ENCODE assay signal across 16 cellular contexts in genomic region chr11:128406365-128406706, GRCh38.
DNase-seq lines count a peak whose midpoint lies in the region; ATAC-seq and TF ChIP-seq lines count a peak whose summit lies in the region.
"Had no signal": no experiment of that assay in that cellular context is flagged by ENCODE, and none has a peak within 500 bp of the region (broad histone marks: within the 10 kb centered on the region; RNA-seq: fewer than 3 reads in every experiment).

No MANE protein-coding gene starts in this region.

- no peak overlapping the region for H2BK15ac ChIP-seq in mesendoderm (replicated peaks; ENCODE audit: low read depth)

- no peak overlapping the region for H3K56ac ChIP-seq in mesendoderm (ENCODE audit: low read length)

- no peak overlapping the region for H2BK120ac ChIP-seq in mesendoderm (ENCODE audit: low read depth, low read length)

- H2AK5ac ChIP-seq in mesendoderm (ENCODE audit: low read length), result no peak overlapping the region

- DNase-seq in GM12865 (ENCODE audit: low read depth) (peak; percentile 32), mesendoderm (peak; percentile 68), SHP77 treated with DMSO at 0.1 percent for 48 hours (lab: John Stamatoyannopoulos, UW) (no peak), T-cell (no peak)
- DNase-seq in NK-92 treated with Interleukin-12 subunit alpha and Interleukin-12 subunit beta, amount 100 ng/mL, for 24 hours (lab: John Stamatoyannopoulos, UW), result no peak
- DNase-seq in stimulated activated effector memory CD8-positive, alpha-beta T cell treated with anti-CD3 and anti-CD28 coated beads, Interleukin-12 subunit alpha, Interleukin-12 subunit beta, amount 100 ng/mL, for 72 hours (ENCODE audit: low spot score in 2 of 2), result no peak
- DNase-seq: activated naive CD4-positive, alpha-beta T cell treated with anti-CD3 and anti-CD28 coated beads, Interleukin-2, amount 10 ng/mL, durations not matched to agents 7 days and 5 days; AML-193; DND-41; NCI-H2107; tibial artery; WERI-Rb-1 had no signal

- CTCF ChIA-PET in T-cell (lab: Charles Lee), result interaction anchor here in 1 of 2 donors (1.7 kb wide), 1 partner anchor 11 kb away, joined by 3 read pairs; no protein-coding TSS in a partner anchor

- H3K79me1 ChIP-seq in mesendoderm (ENCODE audit: low read length), result no peaks in the 10 kb centered on the region

- no peaks in the 10 kb centered on the region for H3K36me3 ChIP-seq in KMS-11 (ENCODE audit: insufficient read depth)
- no peaks in the 10 kb centered on the region for H3K36me3 ChIP-seq in mesendoderm (ENCODE audit: control insufficient read depth, insufficient read depth, low read length)
- H3K36me3 ChIP-seq: tibial artery, WERI-Rb-1 had no signal

- no peaks in the 10 kb centered on the region for H3K36me3 Mint-ChIP-seq in stimulated activated effector memory CD8-positive, alpha-beta T cell treated with anti-CD3 and anti-CD28 coated beads, Interleukin-12 subunit alpha, Interleukin-12 subunit beta, amount 100 ng/mL, for 72 hours
- no peaks in the 10 kb centered on the region for H3K36me3 Mint-ChIP-seq in T-cell
- H3K36me3 Mint-ChIP-seq: activated naive CD4-positive, alpha-beta T cell treated with anti-CD3 and anti-CD28 coated beads, Interleukin-2, amount 10 ng/mL, durations not matched to agents 7 days and 5 days had no signal

- H3K18ac ChIP-seq in mesendoderm (ENCODE audit: low read length), result no peak overlapping the region

- H3K27me3 ChIP-seq in KMS-11 (ENCODE audit: insufficient read depth, low read depth) (no peaks in the 10 kb centered on the region), mesendoderm (ENCODE audit: insufficient read depth, low read length, poor library complexity) (no peaks in the 10 kb centered on the region)
- H3K27me3 ChIP-seq: tibial artery had no signal

- H3K4me1 ChIP-seq in KMS-11 (ENCODE audit: low read depth, poor library complexity, severe bottlenecking), result peaks cover 96% of the 10 kb centered on the region
- H3K4me1 ChIP-seq in mesendoderm (ENCODE audit: control insufficient read depth, low read depth, low read length), result no peaks in the 10 kb centered on the region

- H3K4me3 Mint-ChIP-seq in stimulated activated effector memory CD8-positive, alpha-beta T cell treated with anti-CD3 and anti-CD28 coated beads, Interleukin-12 subunit alpha, Interleukin-12 subunit beta, amount 100 ng/mL, for 72 hours, result no peak overlapping the region
- H3K4me3 Mint-ChIP-seq in T-cell, result no peak overlapping the region
- H3K4me3 Mint-ChIP-seq: activated naive CD4-positive, alpha-beta T cell treated with anti-CD3 and anti-CD28 coated beads, Interleukin-2, amount 10 ng/mL, durations not matched to agents 7 days and 5 days had no signal

- H3K4ac ChIP-seq in mesendoderm (ENCODE audit: low read depth, low read length), result peak overlapping the region; percentile 70

- H3K4me3 ChIP-seq in GM12865 (ENCODE audit: low read depth, low read length) (no peak overlapping the region), KMS-11 (IDR thresholded peaks at IDR 0.05; ENCODE audit: insufficient read depth, low read depth, low read length) (no peak overlapping the region), mesendoderm (ENCODE audit: low read length) (no peak overlapping the region)
- H3K4me3 ChIP-seq: SK-N-MC, tibial artery had no signal

- H3K27ac ChIP-seq in KMS-11 (peak overlapping the region; percentile 96), mesendoderm (ENCODE audit: low read depth, low read length) (no peak overlapping the region)
- H3K27ac ChIP-seq: SK-N-MC, tibial artery, WERI-Rb-1 had no signal

- H3K27me3 Mint-ChIP-seq in T-cell, result no peaks in the 10 kb centered on the region

- H3K79me2 ChIP-seq in KMS-11 (ENCODE audit: insufficient read depth, low read depth) (no peaks in the 10 kb centered on the region), mesendoderm (ENCODE audit: control insufficient read depth, insufficient read depth, low read length) (no peaks in the 10 kb centered on the region)

- H3K9me3 Mint-ChIP-seq in stimulated activated effector memory CD8-positive, alpha-beta T cell treated with anti-CD3 and anti-CD28 coated beads, Interleukin-12 subunit alpha, Interleukin-12 subunit beta, amount 100 ng/mL, for 72 hours, result peaks cover 2% of the 10 kb centered on the region
- H3K9me3 Mint-ChIP-seq in T-cell, result no peaks in the 10 kb centered on the region
- H3K9me3 Mint-ChIP-seq: activated naive CD4-positive, alpha-beta T cell treated with anti-CD3 and anti-CD28 coated beads, Interleukin-2, amount 10 ng/mL, durations not matched to agents 7 days and 5 days had no signal

- POLR2A ChIA-PET in T-cell (lab: Charles Lee), result interaction anchor here (0.5 to 0.7 kb wide), 2 partner anchors 49 to 1760 kb away, joined by 4 read pairs; no protein-coding TSS in a partner anchor

- H4K20me1 ChIP-seq in KMS-11 (ENCODE audit: insufficient read depth), result no peaks in the 10 kb centered on the region

- H3K9ac ChIP-seq in KMS-11 (peak overlapping the region; percentile 51; the same call in 1 of the 2 replicates), mesendoderm (ENCODE audit: low read length) (no peak overlapping the region)

- no peak overlapping the region for H2AFZ ChIP-seq in KMS-11 (ENCODE audit: low read depth)

- H3K23ac ChIP-seq in mesendoderm (ENCODE audit: low read length), result no peak overlapping the region

- no peak overlapping the region for H3K27ac Mint-ChIP-seq in stimulated activated effector memory CD8-positive, alpha-beta T cell treated with anti-CD3 and anti-CD28 coated beads, Interleukin-12 subunit alpha, Interleukin-12 subunit beta, amount 100 ng/mL, for 72 hours
- H3K27ac Mint-ChIP-seq in T-cell, result peak overlapping the region in 1 of 2 donors; percentile 35
- H3K27ac Mint-ChIP-seq: activated naive CD4-positive, alpha-beta T cell treated with anti-CD3 and anti-CD28 coated beads, Interleukin-2, amount 10 ng/mL, durations not matched to agents 7 days and 5 days; progenitor cell of endocrine pancreas had no signal

- H4K8ac ChIP-seq in mesendoderm (ENCODE audit: low read depth, low read length), result no peak overlapping the region

- ATAC-seq in GM21825 (IDR thresholded peaks at IDR 0.05; ENCODE audit: unreplicated experiment) (peak; percentile 51), T-cell (replicated peaks in 1 of 4) (no peak)
- no peak for ATAC-seq in stimulated activated effector memory CD8-positive, alpha-beta T cell treated with anti-CD3 and anti-CD28 coated beads, Interleukin-12 subunit alpha, Interleukin-12 subunit beta, amount 100 ng/mL, for 72 hours

- H3K4me2 ChIP-seq in KMS-11 (peak overlapping the region; percentile 100), mesendoderm (ENCODE audit: low read length) (no peak overlapping the region)

- H3K4me1 Mint-ChIP-seq in stimulated activated effector memory CD8-positive, alpha-beta T cell treated with anti-CD3 and anti-CD28 coated beads, Interleukin-12 subunit alpha, Interleukin-12 subunit beta, amount 100 ng/mL, for 72 hours, result peaks cover 20% of the 10 kb centered on the region
- peaks cover 26 to 52% (median 46%) of the 10 kb centered on the region in 3 donors for H3K4me1 Mint-ChIP-seq in T-cell

- no peak for TF ChIP-seq CTCF in GM12865 (IDR thresholded peaks at IDR 0.05; ENCODE audit: insufficient read depth, low read depth, low read length, missing control alignments)
- no peak for TF ChIP-seq CTCF in KMS-11 (conservative IDR thresholded peaks at IDR 0.05; ENCODE audit: low read depth, low read length)

- no peak overlapping the region for H2BK5ac ChIP-seq in mesendoderm (ENCODE audit: low read length)

- no peak overlapping the region for H4K5ac ChIP-seq in mesendoderm (ENCODE audit: low read length)

Comparison
In these comparisons a context has a peak if more than half of its experiments do, and no peak if none do; other contexts are left out.
1. DNase-seq: peak in GM12865 (single experiment) and mesendoderm (single experiment); none in SHP77 treated with DMSO at 0.1 percent for 48 hours (single experiment), NK-92 treated with Interleukin-12 subunit alpha and Interleukin-12 subunit beta, amount 100 ng/mL, for 24 hours (single experiment), stimulated activated effector memory CD8-positive, alpha-beta T cell treated with anti-CD3 and anti-CD28 coated beads, Interleukin-12 subunit alpha, Interleukin-12 subunit beta, amount 100 ng/mL, for 72 hours (0 of 2) and T-cell (0 of 34).